Comparison of ENCODE assay signal across 16 cellular contexts in the genomic region with DNA sequence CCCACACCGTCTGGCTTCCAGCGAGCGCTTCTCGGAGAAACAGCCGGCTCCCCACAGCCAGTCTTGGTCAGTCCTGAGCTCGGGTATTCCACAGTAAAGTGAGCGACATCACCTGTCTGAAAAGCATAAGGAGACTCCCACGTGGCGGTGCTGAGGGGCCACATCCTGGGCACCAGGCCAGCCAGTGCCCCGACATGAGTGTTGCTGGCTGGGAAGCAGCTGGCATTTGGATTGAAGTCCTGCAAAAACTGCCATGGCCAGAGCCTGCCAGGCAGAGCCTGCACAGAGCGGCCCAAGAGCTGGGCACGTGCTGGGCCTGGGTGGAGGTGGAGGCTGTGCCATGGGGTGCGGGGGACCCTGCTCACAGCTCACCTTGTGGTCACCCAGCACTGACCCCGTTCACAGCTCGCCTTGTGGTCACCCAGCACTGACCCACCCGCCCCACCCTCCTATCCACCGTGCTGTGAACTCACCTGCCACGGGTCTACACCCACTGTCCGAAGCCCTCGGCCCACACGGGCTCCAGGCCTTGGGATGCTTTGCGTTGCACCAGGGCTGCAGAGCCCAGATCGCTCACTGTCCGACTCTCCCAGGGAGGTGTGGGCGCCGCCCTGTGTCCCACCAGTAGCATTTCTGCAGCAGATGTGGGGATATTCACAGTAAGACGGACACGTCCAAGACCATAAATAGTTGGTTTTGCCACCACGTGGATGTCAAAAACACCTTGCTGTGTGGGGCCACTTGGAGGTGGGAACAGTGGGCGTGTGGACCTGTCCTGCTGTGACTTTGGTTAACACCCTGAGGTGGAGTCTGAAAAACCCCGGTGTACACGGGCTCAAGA.
"Had no signal": no experiment of that assay in that cellular context is flagged by ENCODE, and none has a peak within 500 bp of the region (broad histone marks: within the 10 kb centered on the region; RNA-seq: fewer than 3 reads in every experiment).

No MANE protein-coding gene starts in this region.

- H3K27me3 ChIP-seq: adrenal gland, esophagus muscularis mucosa, testis had no signal

- H3K27me3 Mint-ChIP-seq: activated naive CD4-positive, alpha-beta T cell treated with anti-CD3 and anti-CD28 coated beads, Interleukin-2, amount 50 U/mL, for 24 hours; stimulated activated naive CD8-positive, alpha-beta T cell treated with anti-CD3 and anti-CD28 coated beads, Interleukin-15, amount 100 ng/mL, for 72 hours had no signal

- H3K4me3 ChIP-seq: adrenal gland, coronary artery, esophagus muscularis mucosa, psoas muscle, testis had no signal

- H3K4me1 ChIP-seq: testis had no signal

- H3K4me1 Mint-ChIP-seq: activated naive CD4-positive, alpha-beta T cell treated with anti-CD3 and anti-CD28 coated beads, Interleukin-2, amount 50 U/mL, for 24 hours; stimulated activated naive CD8-positive, alpha-beta T cell treated with anti-CD3 and anti-CD28 coated beads, Interleukin-15, amount 100 ng/mL, for 72 hours had no signal

- H3K9me3 Mint-ChIP-seq: activated naive CD4-positive, alpha-beta T cell treated with anti-CD3 and anti-CD28 coated beads, Interleukin-2, amount 50 U/mL, for 24 hours; activated T-cell treated with anti-CD3 and anti-CD28 coated beads, Interleukin-2, amount 50 U/mL, for 4 hours; nephron progenitor cell; stimulated activated naive CD8-positive, alpha-beta T cell treated with anti-CD3 and anti-CD28 coated beads, Interleukin-15, amount 100 ng/mL, for 72 hours had no signal

- ATAC-seq: activated T-cell treated with anti-CD3 and anti-CD28 coated beads, Interleukin-2, amount 50 U/mL, for 4 hours; psoas muscle; sciatic nerve; stimulated activated naive CD8-positive, alpha-beta T cell treated with anti-CD3 and anti-CD28 coated beads, Interleukin-15, amount 100 ng/mL, for 72 hours had no signal

- H3K36me3 ChIP-seq: adrenal gland had no signal

- H3K27ac ChIP-seq: adrenal gland, coronary artery, esophagus muscularis mucosa, psoas muscle, testis had no signal

- DNase-seq: activated CD4-positive, CD25-positive, alpha-beta regulatory T cell treated with anti-CD3 and anti-CD28 coated beads, Interleukin-2, amount 50 U/mL, for 72 hours; activated effector memory CD4-positive, alpha-beta T cell treated with anti-CD3 and anti-CD28 coated beads, Interleukin-2, amount 50 U/mL, for 16 hours; activated T-cell treated with anti-CD3 and anti-CD28 coated beads, Interleukin-2, amount 50 U/mL, for 4 hours; adrenal gland; central memory CD4-positive, alpha-beta T cell; hippocampal formation; nephron progenitor cell; psoas muscle; stimulated activated naive CD8-positive, alpha-beta T cell treated with anti-CD3 and anti-CD28 coated beads, Interleukin-15, amount 100 ng/mL, for 72 hours; T-helper 1 cell; T1000; testis had no signal

- H3K27ac Mint-ChIP-seq: activated naive CD4-positive, alpha-beta T cell treated with anti-CD3 and anti-CD28 coated beads, Interleukin-2, amount 50 U/mL, for 24 hours; nephron progenitor cell had no signal

- H3K9me3 ChIP-seq: adrenal gland, esophagus muscularis mucosa, psoas muscle, testis had no signal

- H3K4me3 Mint-ChIP-seq: activated naive CD4-positive, alpha-beta T cell treated with anti-CD3 and anti-CD28 coated beads, Interleukin-2, amount 50 U/mL, for 24 hours; activated T-cell treated with anti-CD3 and anti-CD28 coated beads, Interleukin-2, amount 50 U/mL, for 4 hours; nephron progenitor cell; stimulated activated naive CD8-positive, alpha-beta T cell treated with anti-CD3 and anti-CD28 coated beads, Interleukin-15, amount 100 ng/mL, for 72 hours had no signal
